Comparison of ENCODE assay signal across 8 cellular contexts in the genomic region with DNA sequence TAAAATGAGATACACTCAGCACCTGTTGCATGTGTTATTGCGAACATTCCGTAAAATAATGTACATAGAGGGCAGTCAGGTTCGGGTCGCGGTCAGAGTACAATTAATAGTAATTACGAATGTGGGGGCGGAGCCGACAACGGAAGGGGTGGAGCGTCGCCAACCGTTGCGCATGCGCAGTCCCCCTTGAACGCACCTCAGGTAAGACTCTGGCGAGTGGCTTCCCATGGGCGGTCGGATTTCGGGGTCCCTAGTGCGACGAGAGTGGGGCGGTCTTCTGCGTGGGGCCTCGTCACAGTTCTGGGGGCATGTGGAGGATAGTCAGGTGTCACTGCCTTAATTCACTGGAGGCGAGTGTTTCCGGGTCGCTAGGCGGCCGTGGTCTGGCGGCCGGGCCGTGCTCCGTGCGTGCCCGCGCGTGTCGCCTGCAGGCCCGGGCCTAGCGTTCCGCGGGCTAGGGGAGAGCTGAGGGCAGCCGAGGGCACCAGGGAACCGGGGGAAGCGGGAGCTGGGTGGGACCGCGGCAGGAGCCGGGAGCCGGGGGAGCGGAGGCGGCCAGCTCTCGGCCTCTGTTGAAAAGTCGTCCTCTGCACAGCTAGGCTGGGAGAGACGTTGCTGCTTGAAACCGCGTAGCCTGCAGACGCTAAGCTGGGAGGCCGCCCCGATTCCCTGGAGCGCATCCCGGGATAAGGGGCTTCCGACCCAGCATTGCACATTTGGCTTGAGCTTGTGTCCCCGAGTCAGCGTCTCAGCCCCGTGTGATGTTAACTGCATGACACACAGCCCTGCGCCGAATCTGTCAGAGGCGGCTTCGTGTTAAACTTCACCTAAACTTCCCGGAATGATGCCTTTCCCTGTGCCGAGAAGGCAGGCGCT. TPM values are rescaled to one million over a fixed set of nuclear protein-coding genes. Genes with fewer than 3 reads are reported as not detected.
DNase-seq lines count a peak whose midpoint lies in the region; ATAC-seq and TF ChIP-seq lines count a peak whose summit lies in the region.

A gene (plus strand): TSS at position 177 of the 876 bp plus-strand sequence. CDS start 3,209 bp downstream, outside the sequence.

- H3K9me3 ChIP-seq in IMR-90 (ENCODE audit: control insufficient read depth, insufficient read depth, low read length) (no peaks in the 10 kb centered on the region), OCI-LY7 (ENCODE audit: low read length) (peaks cover 5% of the 10 kb centered on the region; the same call in 1 of the 2 replicates)

- peaks cover 8% of the 10 kb centered on the region; the same call in 1 of the 2 replicates for H4K20me1 ChIP-seq in IMR-90 (ENCODE audit: insufficient read depth, low read length)
- H4K20me1 ChIP-seq in OCI-LY7 (ENCODE audit: insufficient read depth, low read length), result no peaks in the 10 kb centered on the region

- H3K4me3 ChIP-seq in IMR-90 (ENCODE audit: insufficient read depth, low read depth, low read length) (peak within 1 kb of the TSS; percentile 78), OCI-LY7 (ENCODE audit: low read depth, low read length, poor library complexity, severe bottlenecking) (peak within 1 kb of the TSS; percentile 79), epithelial cell of esophagus (ENCODE audit: low read length) (peak within 1 kb of the TSS; percentile 82)

- peak within 1 kb of the TSS; percentile 49 for H3K9ac ChIP-seq in IMR-90 (ENCODE audit: low read depth, low read length)

- no peak for TF ChIP-seq RAD21 in IMR-90 (IDR thresholded peaks at IDR 0.05; ENCODE audit: low read length)

- H2AK5ac ChIP-seq in IMR-90 (ENCODE audit: low read depth, low read length), result peak within 1 kb of the TSS; percentile 79; the same call in 1 of the 2 replicates

- intact Hi-C loops in IMR-90 (cut with micrococcal nuclease) (no loop called here), OCI-LY7 (cut with micrococcal nuclease; ENCODE audit: unreplicated experiment) (loop anchor here (2.0 to 5.0 kb wide), 3 partner anchors 34 to 229 kb away; a partner anchor contains a TSS)

- H3K56ac ChIP-seq in IMR-90 (ENCODE audit: extremely low read depth, insufficient read depth, low read length), result peak within 1 kb of the TSS; percentile 44

- peak within 1 kb of the TSS; percentile 27; the same call in 1 of the 3 replicates for H2BK15ac ChIP-seq in IMR-90 (ENCODE audit: low read depth, low read length)

- H3K9me1 ChIP-seq in IMR-90 (ENCODE audit: insufficient read depth, low read length), result peaks cover 6% of the 10 kb centered on the region; the same call in 1 of the 2 replicates

- H4K8ac ChIP-seq in IMR-90 (ENCODE audit: low read depth in 2 of 2, low read length in 2 of 2), result peak within 1 kb of the TSS; percentile 70 to 100

- peak within 1 kb of the TSS; percentile 80 for H3K23ac ChIP-seq in IMR-90 (ENCODE audit: low read depth, low read length)

- POLR2A ChIA-PET in IMR-90 (lab: Charles Lee; ENCODE audit: unreplicated experiment) (no interaction called here), OCI-LY7 (lab: Charles Lee) (interaction anchor here (0.7 to 1.9 kb wide), 7 partner anchors 10 to 229 kb away, joined by 3 to 6 read pairs (median 3); a partner anchor contains a TSS)

- H3K9me2 ChIP-seq in OCI-LY7 (ENCODE audit: insufficient read depth, low read length), result no peaks in the 10 kb centered on the region

- peak within 1 kb of the TSS; percentile 88 for H4K5ac ChIP-seq in IMR-90 (ENCODE audit: low read depth, low read length)

- H2AFZ ChIP-seq in IMR-90 (replicated peaks; ENCODE audit: low read length, poor library complexity) (peak within 1 kb of the TSS; percentile 100), OCI-LY7 (ENCODE audit: low read length) (peak within 1 kb of the TSS; percentile 86)

- H2BK5ac ChIP-seq in IMR-90 (ENCODE audit: low read depth, low read length, poor library complexity, severe bottlenecking), result peak within 1 kb of the TSS; percentile 82

- peaks cover 47% of the 10 kb centered on the region for H3K79me2 ChIP-seq in OCI-LY7 (ENCODE audit: insufficient read depth, low read depth, low read length)

- dilution Hi-C loops in IMR-90 (cut with HindIII; ENCODE audit: low sequenced_read_pairs, unreplicated experiment), result no loop called here

- BruUV-seq in IMR-90 (replicated peaks; lab: Mats Ljungman, UMichigan) (no TSS peak), OCI-LY7 (replicated peaks; lab: Mats Ljungman, UMichigan) (no TSS peak)

- CTCF ChIA-PET in IMR-90 (lab: Yijun Ruan, JAX), result no interaction called here
- CTCF ChIA-PET in OCI-LY7 (lab: Charles Lee; ENCODE audit: unreplicated experiment), result interaction anchor here (0.6 kb wide), 1 partner anchor 101 kb away, joined by 4 read pairs; no protein-coding TSS in a partner anchor

- peak; percentile 88 for DNase-seq in DMS 273 (lab: John Stamatoyannopoulos, UW; ENCODE audit: unreplicated experiment)
- peak; percentile 71 for DNase-seq in IMR-90
- peak; percentile 88 for DNase-seq in OCI-LY7 (ENCODE audit: low spot score)
- DNase-seq in activated T-cell treated with anti-CD3 and anti-CD28 coated beads for 1 hour (ENCODE audit: low read depth), result peak; percentile 91
- DNase-seq in epithelial cell of esophagus (ENCODE audit: low read depth), result peak; percentile 85
- DNase-seq in mucosa of gallbladder (ENCODE audit: low spot score), result peak; percentile 89
- DNase-seq in stimulated activated CD8-positive, alpha-beta memory T cell treated with anti-CD3 and anti-CD28 coated beads, Interleukin-7, amount 100 ng/mL, for 4 hours (ENCODE audit: low read depth in 2 of 2), result peak; percentile 80 to 81

- H3K4me1 ChIP-seq in IMR-90 (ENCODE audit: control insufficient read depth, insufficient read depth, low read length), result peaks cover 2% of the 10 kb centered on the region; the same call in 1 of the 2 replicates
- peaks cover 23% of the 10 kb centered on the region for H3K4me1 ChIP-seq in OCI-LY7 (ENCODE audit: insufficient read depth, low read length, poor library complexity, severe bottlenecking)

- ATAC-seq in GM21526 (IDR thresholded peaks at IDR 0.05; ENCODE audit: low FRiP score, unreplicated experiment) (peak; percentile 75), IMR-90 (ENCODE audit: low read depth) (peak; percentile 90)

- H3K18ac ChIP-seq in IMR-90 (ENCODE audit: low read depth, low read length), result peak within 1 kb of the TSS; percentile 45

- H3K27me3 ChIP-seq in IMR-90 (ENCODE audit: control insufficient read depth, insufficient read depth, low read length), result no peaks in the 10 kb centered on the region

- TF ChIP-seq POLR2A in IMR-90 (IDR thresholded peaks at IDR 0.05; ENCODE audit: low read depth, low read length), result peak; percentile 43; the same call in 1 of the 2 replicates

- TF ChIP-seq CTCF in IMR-90 (conservative IDR thresholded peaks at IDR 0.05; ENCODE audit: low read depth, low read length) (no peak), OCI-LY7 (conservative IDR thresholded peaks at IDR 0.05; ENCODE audit: low read length) (peak; percentile 33; the same call in 1 of the 2 replicates), epithelial cell of esophagus (IDR thresholded peaks at IDR 0.05; ENCODE audit: insufficient read depth, low read depth, low read length, missing control alignments) (no peak)

- H3K4me2 ChIP-seq in IMR-90 (ENCODE audit: low read depth, low read length) (peak within 1 kb of the TSS; percentile 98), OCI-LY7 (ENCODE audit: low read length) (peak within 1 kb of the TSS; percentile 91)

- H3K14ac ChIP-seq in IMR-90 (replicated peaks; ENCODE audit: low read depth, low read length), result peak within 1 kb of the TSS; percentile 91

- H3K27ac ChIP-seq in IMR-90 (ENCODE audit: insufficient read depth, low read length) (peak within 1 kb of the TSS; percentile 67), OCI-LY7 (ENCODE audit: low read depth, low read length, poor library complexity, severe bottlenecking) (peak within 1 kb of the TSS; percentile 56)

- 5% methylated on average over 50 of the region's 72 CpGs; no CpG with 5 or more reads in 1 of the 2 experiments for WGBS in IMR-90 (ENCODE audit: extremely low coverage in 2 of 2, insufficient read length in 1 of 2), 2 experiments

- H2BK20ac ChIP-seq in IMR-90 (ENCODE audit: low read depth, low read length), result no peak within 1 kb of the TSS

- no peaks in the 10 kb centered on the region; the same call in 1 of the 2 replicates for H3K36me3 ChIP-seq in IMR-90 (ENCODE audit: control insufficient read depth, insufficient read depth, low read length)
- peaks cover 24% of the 10 kb centered on the region for H3K36me3 ChIP-seq in OCI-LY7 (ENCODE audit: insufficient read depth, low read length)

- H3K79me1 ChIP-seq in IMR-90 (ENCODE audit: low read depth in 1 of 2, low read length in 2 of 2), result peaks cover 13 to 48% of the 10 kb centered on the region in 2 experiments

- peak within 1 kb of the TSS; percentile 88 for H3K4ac ChIP-seq in IMR-90 (ENCODE audit: low read depth, low read length)

- peak within 1 kb of the TSS; percentile 96 for H2AK9ac ChIP-seq in IMR-90 (replicated peaks; ENCODE audit: low read depth, low read length, poor library complexity)

- peak within 1 kb of the TSS; percentile 86 for H4K91ac ChIP-seq in IMR-90 (ENCODE audit: insufficient read depth, low read depth, low read length)

- H2BK120ac ChIP-seq in IMR-90 (ENCODE audit: low read depth, low read length), result peak within 1 kb of the TSS; percentile 60; the same call in 1 of the 2 replicates

- in situ Hi-C loops in IMR-90 (cut with MboI; ENCODE audit: low sequenced_read_pairs), result no loop called here

TF ChIP-seq in IMR-90, 13 proteins besides CTCF, POLR2A, EP300 and RAD21 (continues in another document):
- TF ChIP-seq SMC3 (IDR thresholded peaks at IDR 0.05; ENCODE audit: low read depth, low read length) (no peak), CEBPB (IDR thresholded peaks at IDR 0.05; ENCODE audit: low read depth, low read length) (no peak), MAZ (IDR thresholded peaks at IDR 0.05; ENCODE audit: borderline replicate concordance, low read depth, low read length) (no peak), BHLHE40 (IDR thresholded peaks at IDR 0.05; ENCODE audit: low read depth, low read length) (peak; percentile 26; the same call in 1 of the 2 replicates), RFX5 (IDR thresholded peaks at IDR 0.05; ENCODE audit: low read depth, low read length) (no peak), NFE2L2 (IDR thresholded peaks at IDR 0.05; ENCODE audit: low read depth, low read length) (no peak)
- TF ChIP-seq, protein P1, sequence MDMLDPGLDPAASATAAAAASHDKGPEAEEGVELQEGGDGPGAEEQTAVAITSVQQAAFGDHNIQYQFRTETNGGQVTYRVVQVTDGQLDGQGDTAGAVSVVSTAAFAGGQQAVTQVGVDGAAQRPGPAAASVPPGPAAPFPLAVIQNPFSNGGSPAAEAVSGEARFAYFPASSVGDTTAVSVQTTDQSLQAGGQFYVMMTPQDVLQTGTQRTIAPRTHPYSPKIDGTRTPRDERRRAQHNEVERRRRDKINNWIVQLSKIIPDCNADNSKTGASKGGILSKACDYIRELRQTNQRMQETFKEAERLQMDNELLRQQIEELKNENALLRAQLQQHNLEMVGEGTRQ (IDR thresholded peaks at IDR 0.05; ENCODE audit: low read depth, low read length), result no peak

RNA-seq across cellular contexts. Expression of the gene that starts here (rescaled TPM):
- 16.8 and 23.3 TPM in 2 replicates for total RNA-seq in IMR-90 (2012; rRNA removed)
- 26.3 and 31.5 TPM in 2 replicates for polyA plus RNA-seq in IMR-90 (2012; rRNA removed)
- 8.6 and 20.8 TPM in 2 replicates for polyA plus RNA-seq in IMR-90 (2012; cell fraction: cytosol; rRNA removed)
- polyA plus RNA-seq in IMR-90 (2012; cell fraction: nucleus; rRNA removed; ENCODE audit: low replicate concordance), result 2.9 and 16.4 TPM in 2 replicates
- total RNA-seq in OCI-LY7 (2014; rRNA removed; shearing (Covaris generic)), result 19.2 and 31.1 TPM in 2 replicates
- total RNA-seq in OCI-LY7 (2022), result 73.6 and 90.9 TPM in 2 replicates
- total RNA-seq in mucosa of gallbladder, result 45.9 TPM

Comparison
In these comparisons a context has a peak if more than half of its experiments do, and no peak if none do; other contexts are left out.
1. Peak in every context shown above with its lines: DNase-seq, ATAC-seq, H3K4me3 ChIP-seq and H3K27ac ChIP-seq.